In the genomic region with DNA sequence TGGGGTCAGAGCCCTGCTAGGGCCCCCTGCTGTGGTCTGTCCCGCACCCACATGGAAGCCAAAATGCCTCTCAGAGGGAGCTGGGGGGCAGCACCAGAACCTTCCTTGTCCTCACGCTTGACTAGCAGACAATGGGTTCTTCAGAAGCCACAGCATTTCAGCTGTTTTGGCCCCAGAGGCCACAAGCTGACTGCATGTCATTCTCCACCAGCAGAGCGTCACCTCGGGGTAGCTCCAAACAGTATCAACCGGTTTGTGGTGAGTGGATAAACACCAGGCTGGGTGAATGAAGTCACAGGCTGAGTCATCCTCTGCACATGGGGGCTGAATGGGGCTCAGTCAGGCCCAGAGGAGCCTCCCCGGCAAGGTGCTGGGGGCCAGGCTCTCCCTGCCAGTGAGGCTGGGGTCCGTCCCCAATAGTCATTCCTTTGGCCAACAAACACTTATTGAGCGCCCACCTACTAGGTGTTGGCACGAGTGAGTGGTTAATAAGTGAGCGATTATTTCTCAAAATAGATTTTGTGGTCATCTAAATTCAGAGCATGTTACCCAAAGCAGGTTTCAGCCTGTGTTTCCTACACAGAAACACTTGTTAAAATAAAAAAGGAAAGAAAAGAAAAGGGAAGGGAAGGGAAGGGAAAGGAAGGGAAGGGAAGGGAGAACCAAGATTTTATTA, we compare ENCODE assay signal across 2 cellular contexts.
TF ChIP-seq lines count a peak whose summit lies in the region.

No MANE protein-coding gene starts in this region.

TF ChIP-seq in A549, 52 proteins besides CTCF, POLR2A, EP300 and RAD21:
- TF ChIP-seq CBX2 (IDR thresholded peaks at IDR 0.05; ENCODE audit: borderline replicate concordance, low read depth) (no peak), FOSL2 (IDR thresholded peaks at IDR 0.05) (0 out of 2 replicates have a peak, but pooled peaks have one; percentile 16), FOSL2 (CRISPR knock-in tag; IDR thresholded peaks at IDR 0.05) (peak; percentile 28; the same call in 1 of the 2 replicates)

TF ChIP-seq in GM12878, 131 proteins besides CTCF, POLR2A, EP300 and RAD21 (continues in another document):
- TF ChIP-seq, protein P1, sequence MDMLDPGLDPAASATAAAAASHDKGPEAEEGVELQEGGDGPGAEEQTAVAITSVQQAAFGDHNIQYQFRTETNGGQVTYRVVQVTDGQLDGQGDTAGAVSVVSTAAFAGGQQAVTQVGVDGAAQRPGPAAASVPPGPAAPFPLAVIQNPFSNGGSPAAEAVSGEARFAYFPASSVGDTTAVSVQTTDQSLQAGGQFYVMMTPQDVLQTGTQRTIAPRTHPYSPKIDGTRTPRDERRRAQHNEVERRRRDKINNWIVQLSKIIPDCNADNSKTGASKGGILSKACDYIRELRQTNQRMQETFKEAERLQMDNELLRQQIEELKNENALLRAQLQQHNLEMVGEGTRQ (IDR thresholded peaks at IDR 0.05; ENCODE audit: borderline replicate concordance, low read depth, low read length): no peak
- TF ChIP-seq SPI1 (IDR thresholded peaks at IDR 0.05; ENCODE audit: borderline replicate concordance, insufficient read depth, low read depth, low read length) (no peak), NFYA (IDR thresholded peaks at IDR 0.05; ENCODE audit: borderline replicate concordance, low read depth, low read length) (no peak), KAT2A (conservative IDR thresholded peaks at IDR 0.05; ENCODE audit: control insufficient read depth, low read depth, low read length) (no peak), TCF3 (IDR thresholded peaks at IDR 0.05; ENCODE audit: borderline replicate concordance, insufficient read depth, low read depth, low read length) (no peak; the same call in 1 of the 2 replicates), SREBF2 (IDR thresholded peaks at IDR 0.05; ENCODE audit: low read length) (no peak), SIN3A (IDR thresholded peaks at IDR 0.05; ENCODE audit: low read depth, low read length) (0 out of 2 replicates have a peak, but pooled peaks have one; percentile 37), BRCA1 (IDR thresholded peaks at IDR 0.05; ENCODE audit: low read depth, low read length) (no peak), NFIC (IDR thresholded peaks at IDR 0.05; ENCODE audit: low read depth, low read length) (peak; percentile 81), E2F4 (IDR thresholded peaks at IDR 0.05; ENCODE audit: low read depth, low read length) (no peak), IKZF2 (IDR thresholded peaks at IDR 0.05) (peak; percentile 93 to 96), HDAC6 (IDR thresholded peaks at IDR 0.05; ENCODE audit: unreplicated experiment) (no peak), ESRRA (IDR thresholded peaks at IDR 0.05; ENCODE audit: low read length) (no peak), SP1 (IDR thresholded peaks at IDR 0.05; ENCODE audit: low read depth, low read length) (peak; percentile 46), POLR2AphosphoS5 (IDR thresholded peaks at IDR 0.05; ENCODE audit: low read length) (no peak), CBFB (IDR thresholded peaks at IDR 0.05; ENCODE audit: low read depth) (peak; percentile 93), ZBED1 (IDR thresholded peaks at IDR 0.05; ENCODE audit: borderline replicate concordance) (no peak), CBX3 (IDR thresholded peaks at IDR 0.05; ENCODE audit: borderline replicate concordance, low read depth) (no peak), IRF4 (IDR thresholded peaks at IDR 0.05; ENCODE audit: low read depth, low read length) (peak; percentile 79), GATAD2B (conservative IDR thresholded peaks at IDR 0.05; ENCODE audit: low read depth) (peak; percentile 94), MEF2B (IDR thresholded peaks at IDR 0.05; ENCODE audit: partially characterized antibody, poor library complexity, severe bottlenecking) (peak; percentile 97), RB1 (IDR thresholded peaks at IDR 0.05; ENCODE audit: borderline replicate concordance) (no peak; the same call in 1 of the 2 replicates), RBBP5 (conservative IDR thresholded peaks at IDR 0.05) (no peak), FOS (IDR thresholded peaks at IDR 0.05; ENCODE audit: borderline replicate concordance, extremely low read depth, insufficient read length) (no peak), CEBPB (IDR thresholded peaks at IDR 0.05; ENCODE audit: borderline replicate concordance in 1 of 2, low read depth in 2 of 2, low read length in 2 of 2) (0 out of 4 replicates have a peak, but pooled peaks of 1 of the 2 experiments have one; percentile 67), USF1 (IDR thresholded peaks at IDR 0.05; ENCODE audit: borderline replicate concordance, extremely low read length, insufficient read depth, low read depth, low read length) (no peak), ZNF217 (IDR thresholded peaks at IDR 0.05) (peak; percentile 59), MLLT1 (IDR thresholded peaks at IDR 0.05) (peak; percentile 95), SMAD5 (IDR thresholded peaks at IDR 0.05; ENCODE audit: low read depth) (no peak), MXI1 (IDR thresholded peaks at IDR 0.05; ENCODE audit: low read depth, low read length) (peak; percentile 34; the same call in 1 of the 2 replicates), ELK1 (IDR thresholded peaks at IDR 0.05; ENCODE audit: low read depth, low read length) (no peak), CEBPZ (IDR thresholded peaks at IDR 0.05; ENCODE audit: low read depth, low read length) (no peak), DPF2 (IDR thresholded peaks at IDR 0.05) (peak; percentile 99)
- TF ChIP-seq, protein P2, sequence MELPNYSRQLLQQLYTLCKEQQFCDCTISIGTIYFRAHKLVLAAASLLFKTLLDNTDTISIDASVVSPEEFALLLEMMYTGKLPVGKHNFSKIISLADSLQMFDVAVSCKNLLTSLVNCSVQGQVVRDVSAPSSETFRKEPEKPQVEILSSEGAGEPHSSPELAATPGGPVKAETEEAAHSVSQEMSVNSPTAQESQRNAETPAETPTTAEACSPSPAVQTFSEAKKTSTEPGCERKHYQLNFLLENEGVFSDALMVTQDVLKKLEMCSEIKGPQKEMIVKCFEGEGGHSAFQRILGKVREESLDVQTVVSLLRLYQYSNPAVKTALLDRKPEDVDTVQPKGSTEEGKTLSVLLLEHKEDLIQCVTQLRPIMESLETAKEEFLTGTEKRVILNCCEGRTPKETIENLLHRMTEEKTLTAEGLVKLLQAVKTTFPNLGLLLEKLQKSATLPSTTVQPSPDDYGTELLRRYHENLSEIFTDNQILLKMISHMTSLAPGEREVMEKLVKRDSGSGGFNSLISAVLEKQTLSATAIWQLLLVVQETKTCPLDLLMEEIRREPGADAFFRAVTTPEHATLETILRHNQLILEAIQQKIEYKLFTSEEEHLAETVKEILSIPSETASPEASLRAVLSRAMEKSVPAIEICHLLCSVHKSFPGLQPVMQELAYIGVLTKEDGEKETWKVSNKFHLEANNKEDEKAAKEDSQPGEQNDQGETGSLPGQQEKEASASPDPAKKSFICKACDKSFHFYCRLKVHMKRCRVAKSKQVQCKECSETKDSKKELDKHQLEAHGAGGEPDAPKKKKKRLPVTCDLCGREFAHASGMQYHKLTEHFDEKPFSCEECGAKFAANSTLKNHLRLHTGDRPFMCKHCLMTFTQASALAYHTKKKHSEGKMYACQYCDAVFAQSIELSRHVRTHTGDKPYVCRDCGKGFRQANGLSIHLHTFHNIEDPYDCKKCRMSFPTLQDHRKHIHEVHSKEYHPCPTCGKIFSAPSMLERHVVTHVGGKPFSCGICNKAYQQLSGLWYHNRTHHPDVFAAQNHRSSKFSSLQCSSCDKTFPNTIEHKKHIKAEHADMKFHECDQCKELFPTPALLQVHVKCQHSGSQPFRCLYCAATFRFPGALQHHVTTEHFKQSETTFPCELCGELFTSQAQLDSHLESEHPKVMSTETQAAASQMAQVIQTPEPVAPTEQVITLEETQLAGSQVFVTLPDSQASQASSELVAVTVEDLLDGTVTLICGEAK (IDR thresholded peaks at IDR 0.05; ENCODE audit: borderline replicate concordance): no peak
- TF ChIP-seq, protein P3, sequence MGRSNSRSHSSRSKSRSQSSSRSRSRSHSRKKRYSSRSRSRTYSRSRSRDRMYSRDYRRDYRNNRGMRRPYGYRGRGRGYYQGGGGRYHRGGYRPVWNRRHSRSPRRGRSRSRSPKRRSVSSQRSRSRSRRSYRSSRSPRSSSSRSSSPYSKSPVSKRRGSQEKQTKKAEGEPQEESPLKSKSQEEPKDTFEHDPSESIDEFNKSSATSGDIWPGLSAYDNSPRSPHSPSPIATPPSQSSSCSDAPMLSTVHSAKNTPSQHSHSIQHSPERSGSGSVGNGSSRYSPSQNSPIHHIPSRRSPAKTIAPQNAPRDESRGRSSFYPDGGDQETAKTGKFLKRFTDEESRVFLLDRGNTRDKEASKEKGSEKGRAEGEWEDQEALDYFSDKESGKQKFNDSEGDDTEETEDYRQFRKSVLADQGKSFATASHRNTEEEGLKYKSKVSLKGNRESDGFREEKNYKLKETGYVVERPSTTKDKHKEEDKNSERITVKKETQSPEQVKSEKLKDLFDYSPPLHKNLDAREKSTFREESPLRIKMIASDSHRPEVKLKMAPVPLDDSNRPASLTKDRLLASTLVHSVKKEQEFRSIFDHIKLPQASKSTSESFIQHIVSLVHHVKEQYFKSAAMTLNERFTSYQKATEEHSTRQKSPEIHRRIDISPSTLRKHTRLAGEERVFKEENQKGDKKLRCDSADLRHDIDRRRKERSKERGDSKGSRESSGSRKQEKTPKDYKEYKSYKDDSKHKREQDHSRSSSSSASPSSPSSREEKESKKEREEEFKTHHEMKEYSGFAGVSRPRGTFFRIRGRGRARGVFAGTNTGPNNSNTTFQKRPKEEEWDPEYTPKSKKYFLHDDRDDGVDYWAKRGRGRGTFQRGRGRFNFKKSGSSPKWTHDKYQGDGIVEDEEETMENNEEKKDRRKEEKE (IDR thresholded peaks at IDR 0.05): no peak
- TF ChIP-seq, protein P4, sequence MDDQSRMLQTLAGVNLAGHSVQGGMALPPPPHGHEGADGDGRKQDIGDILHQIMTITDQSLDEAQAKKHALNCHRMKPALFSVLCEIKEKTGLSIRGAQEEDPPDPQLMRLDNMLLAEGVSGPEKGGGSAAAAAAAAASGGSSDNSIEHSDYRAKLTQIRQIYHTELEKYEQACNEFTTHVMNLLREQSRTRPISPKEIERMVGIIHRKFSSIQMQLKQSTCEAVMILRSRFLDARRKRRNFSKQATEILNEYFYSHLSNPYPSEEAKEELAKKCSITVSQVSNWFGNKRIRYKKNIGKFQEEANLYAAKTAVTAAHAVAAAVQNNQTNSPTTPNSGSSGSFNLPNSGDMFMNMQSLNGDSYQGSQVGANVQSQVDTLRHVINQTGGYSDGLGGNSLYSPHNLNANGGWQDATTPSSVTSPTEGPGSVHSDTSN (IDR thresholded peaks at IDR 0.05; ENCODE audit: insufficient replicate concordance, low read depth, low read length): peak; percentile 69
- TF ChIP-seq, protein P5, sequence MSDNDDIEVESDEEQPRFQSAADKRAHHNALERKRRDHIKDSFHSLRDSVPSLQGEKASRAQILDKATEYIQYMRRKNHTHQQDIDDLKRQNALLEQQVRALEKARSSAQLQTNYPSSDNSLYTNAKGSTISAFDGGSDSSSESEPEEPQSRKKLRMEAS (IDR thresholded peaks at IDR 0.05; ENCODE audit: low read depth, low read length): no peak
